In genomic region chr12:105321125-105321524, GRCh38 we compare ENCODE assay signal across 1 cellular context.
TF ChIP-seq lines count a peak whose summit lies in the region.

No MANE protein-coding gene starts in this region.

TF ChIP-seq in HepG2, 621 proteins besides CTCF, POLR2A, EP300 and RAD21 (continued from another document):
- no peak for TF ChIP-seq ELF4 (CRISPR knock-in tag; IDR thresholded peaks at IDR 0.05; ENCODE audit: borderline replicate concordance)
- no peak for TF ChIP-seq ZSCAN30 (CRISPR knock-in tag; IDR thresholded peaks at IDR 0.05)
- no peak for TF ChIP-seq KLF13 (CRISPR knock-in tag; IDR thresholded peaks at IDR 0.05)
- TF ChIP-seq NR2F1 (CRISPR knock-in tag; IDR thresholded peaks at IDR 0.05) = peak; percentile 44 to 57; a peak in 3 of 4 replicates
- no peak for TF ChIP-seq CREM (IDR thresholded peaks at IDR 0.05)
- no peak for TF ChIP-seq CREM (CRISPR knock-in tag; IDR thresholded peaks at IDR 0.05)
- no peak for TF ChIP-seq MED8 (CRISPR knock-in tag; IDR thresholded peaks at IDR 0.05; ENCODE audit: insufficient replicate concordance)
- TF ChIP-seq CENPBD1 (CRISPR knock-in tag; IDR thresholded peaks at IDR 0.05; ENCODE audit: borderline replicate concordance, low read depth) = no peak
